8 cellular contexts compared by ENCODE assay signal in the genomic region with DNA sequence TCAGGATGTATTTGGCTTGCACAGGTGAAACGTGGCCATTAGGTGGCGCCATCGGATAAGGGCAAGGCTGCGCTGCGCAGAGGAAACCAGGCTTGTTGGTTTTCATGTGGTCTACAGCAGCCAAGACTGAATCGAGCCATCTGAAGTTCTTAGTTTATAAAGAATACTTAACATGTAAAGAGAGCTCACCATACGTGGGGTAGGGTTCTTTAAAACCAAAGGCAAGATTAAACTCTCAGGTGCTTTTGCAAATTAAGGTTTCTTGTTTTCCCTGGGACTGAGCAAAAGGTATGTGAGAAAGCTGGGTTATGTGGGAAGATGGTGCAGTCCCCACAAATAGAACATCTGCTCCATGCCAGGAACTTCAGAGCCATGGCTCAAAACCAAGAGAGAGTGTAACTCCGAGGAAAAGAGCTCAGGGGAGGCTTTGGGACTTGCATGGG. TPM values are rescaled to one million over a fixed set of nuclear protein-coding genes. Genes with fewer than 3 reads are reported as not detected.
A peak's percentile ranks its signal among the peaks of the same experiment; 100 is the strongest.
DNase-seq lines count a peak whose midpoint lies in the region; ATAC-seq, FAIRE-seq and TF ChIP-seq lines count a peak whose summit lies in the region.

No MANE protein-coding gene starts in this region.

- TF ChIP-seq CTCF in brain (conservative IDR thresholded peaks at IDR 0.05), result peak; percentile 91 to 93

- no peaks in the 10 kb centered on the region for H3K9me3 ChIP-seq in iPS-15b (ENCODE audit: control insufficient read depth, insufficient read depth, low read length)

- peak overlapping the region in 4 of 5 experiments; percentile 7 to 71 (median 20) for H3K4me3 Mint-ChIP-seq in brain

- H3K4me1 ChIP-seq in iPS-15b (ENCODE audit: control insufficient read depth, insufficient read depth, low read length), result no peaks in the 10 kb centered on the region

- H3K36me3 ChIP-seq in iPS-15b (ENCODE audit: control insufficient read depth, insufficient read depth, low read length), result no peaks in the 10 kb centered on the region

- TF ChIP-seq POLR2A in H54 (IDR thresholded peaks at IDR 0.05; ENCODE audit: low read depth, low read length), result no peak

- no peaks in the 10 kb centered on the region for H3K27me3 Mint-ChIP-seq in brain

- no peaks in the 10 kb centered on the region for H3K36me3 Mint-ChIP-seq in brain

- FAIRE-seq in H54 (lab: Jason Lieb, UNC), result no peak

- DNase-seq in CD1c-positive myeloid dendritic cell (ENCODE audit: extremely low spot score), result peak; percentile 91
- DNase-seq in H54 (ENCODE audit: insufficient read length, low spot score), result peak; percentile 69
- peak; percentile 83 for DNase-seq in NCI-H2107 treated with DMSO at 0.1 percent for 48 hours (lab: John Stamatoyannopoulos, UW; ENCODE audit: unreplicated experiment)
- DNase-seq in UCSD-AML1 (lab: John Stamatoyannopoulos, UW; ENCODE audit: unreplicated experiment), result peak; percentile 81
- peak; percentile 71 for DNase-seq in smooth muscle cell of the brain vasculature (ENCODE audit: low read depth, low spot score)

- no peaks in the 10 kb centered on the region for H3K9me3 Mint-ChIP-seq in brain

- ATAC-seq in GM21528 (IDR thresholded peaks at IDR 0.05; ENCODE audit: low FRiP score, unreplicated experiment), result no peak

- H3K27ac Mint-ChIP-seq in brain, result peak overlapping the region in 3 of 5 experiments; percentile 13 to 56 (median 54)

- peaks cover 8% of the 10 kb centered on the region for H3K4me1 Mint-ChIP-seq in brain

- H3K4me3 ChIP-seq in iPS-15b (ENCODE audit: low read depth, low read length), result no peak overlapping the region

- H3K9ac ChIP-seq in iPS-15b (ENCODE audit: low read depth, low read length), result peak overlapping the region; percentile 17

- H3K27me3 ChIP-seq in iPS-15b (ENCODE audit: control insufficient read depth, insufficient read depth, low read length), result peaks cover 2% of the 10 kb centered on the region

RNA-seq across cellular contexts. Expression of a gene that starts 9.3 kb away (rescaled TPM):
- not detected for polyA plus RNA-seq in brain (ENCODE audit: insufficient read depth, low read depth, low replicate concordance)

RNA-seq across cellular contexts. Expression of a gene that starts 22.1 kb away (rescaled TPM):
- polyA plus RNA-seq in brain (ENCODE audit: insufficient read depth, low read depth, low replicate concordance), result 95.1 TPM

RNA-seq across cellular contexts. Expression of a gene that starts 25.3 kb away (rescaled TPM):
- polyA plus RNA-seq in brain (ENCODE audit: insufficient read depth, low read depth, low replicate concordance), result 167 TPM
